8 cellular contexts compared by ENCODE assay signal in the genomic region with DNA sequence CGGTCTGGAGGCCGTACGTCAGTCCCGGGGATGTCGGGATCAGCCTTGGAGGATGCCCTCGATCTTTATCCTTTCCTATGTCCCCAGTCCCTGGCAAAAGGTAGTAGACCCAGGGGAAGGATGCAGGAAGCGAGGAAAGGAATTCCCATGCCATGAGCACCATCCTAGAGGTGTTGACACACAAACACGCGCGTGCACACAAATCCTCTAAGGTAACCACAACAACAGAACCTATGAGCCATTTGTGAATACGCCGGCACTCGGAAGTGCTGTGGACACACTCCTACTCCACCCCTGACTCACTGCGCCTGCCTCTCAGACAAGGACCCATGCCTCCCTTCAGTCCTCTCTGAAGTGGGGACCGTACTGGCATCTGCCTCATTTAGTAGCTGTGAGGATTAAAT. TPM values are rescaled to one million over a fixed set of nuclear protein-coding genes. Genes with fewer than 3 reads are reported as not detected.
A peak's percentile ranks its signal among the peaks of the same experiment; 100 is the strongest.
DNase-seq lines count a peak whose midpoint lies in the region; ATAC-seq and TF ChIP-seq lines count a peak whose summit lies in the region.

No MANE protein-coding gene starts in this region.

- ATAC-seq in HG02610 (IDR thresholded peaks at IDR 0.05; ENCODE audit: unreplicated experiment) (no peak), GM21515 (IDR thresholded peaks at IDR 0.05; ENCODE audit: unreplicated experiment) (no peak)

- no peaks in the 10 kb centered on the region; the same call in 1 of the 2 replicates for H3K4me1 ChIP-seq in HUES64 (ENCODE audit: insufficient read depth, low read length)

- no peaks in the 10 kb centered on the region for H3K9me3 ChIP-seq in HUES64 (ENCODE audit: insufficient read depth, low read depth, low read length)

- peak overlapping the region; percentile 81 for H3K4me3 ChIP-seq in HUES64 (ENCODE audit: low read length)

- in situ Hi-C loops in KBM-7 (cut with MboI; ENCODE audit: low pct_unique_long_range_greater_than_20kb, low sequenced_read_pairs): no loop called here

- DNase-seq in COLO668 (lab: John Stamatoyannopoulos, UW; ENCODE audit: unreplicated experiment) (peak; percentile 65), fibroblast of peridontal ligament (ENCODE audit: extremely low read depth) (peak; percentile 25), osteocyte (ENCODE audit: extremely low spot score, unreplicated experiment) (no peak), KBM-7 (no peak)
- DNase-seq in activated CD4-positive, alpha-beta T cell treated with anti-CD3 and anti-CD28 coated beads, Interleukin-2, amount 50 U/mL, for 48 hours: peak; percentile 50 to 62

- H3K4me3 Mint-ChIP-seq in osteocyte (ENCODE audit: unreplicated experiment): peak overlapping the region; percentile 54

- H3K27me3 Mint-ChIP-seq in osteocyte (ENCODE audit: unreplicated experiment): no peaks in the 10 kb centered on the region

- TF ChIP-seq CTCF in osteocyte (IDR thresholded peaks at IDR 0.05): no peak

- peaks cover 50% of the 10 kb centered on the region for H3K27me3 ChIP-seq in HUES64 (ENCODE audit: insufficient read depth, low read length)

- no peaks in the 10 kb centered on the region for H3K36me3 Mint-ChIP-seq in osteocyte (ENCODE audit: unreplicated experiment)

- no peaks in the 10 kb centered on the region for H3K36me3 ChIP-seq in HUES64 (ENCODE audit: insufficient read depth, low read length)

- no peak overlapping the region for H3K9ac ChIP-seq in HUES64 (ENCODE audit: low read depth, low read length)

- H3K27ac Mint-ChIP-seq in osteocyte (ENCODE audit: unreplicated experiment): peak overlapping the region; percentile 58

- 26% methylated on average over 14 of the region's 15 CpGs for WGBS in HUES64

- H3K9me3 Mint-ChIP-seq in osteocyte (ENCODE audit: unreplicated experiment): no peaks in the 10 kb centered on the region

- no peak overlapping the region for H3K27ac ChIP-seq in HUES64 (ENCODE audit: low read depth, low read length)

- H3K4me1 Mint-ChIP-seq in osteocyte (ENCODE audit: unreplicated experiment): peaks cover 17% of the 10 kb centered on the region

RNA-seq across cellular contexts. Expression of gene MLPH, which starts 11.3 kb away (rescaled TPM):
- 3.0 TPM for polyA plus RNA-seq in HUES64 (2013, experiment 1 of 2)
- 4.9 TPM for polyA plus RNA-seq in HUES64 (2013, experiment 2 of 2)
- 21.0 and 22.5 TPM in 2 replicates for total RNA-seq in osteocyte

Comparison
In these comparisons a context has a peak if more than half of its experiments do, and no peak if none do; other contexts are left out.
1. DNase-seq: peak in COLO668 (single experiment), activated CD4-positive, alpha-beta T cell treated with anti-CD3 and anti-CD28 coated beads, Interleukin-2, amount 50 U/mL, for 48 hours (2 of 2) and fibroblast of peridontal ligament (single experiment); none in osteocyte (single experiment) and KBM-7 (single experiment).